In genomic region chr17:42577532-42578281, GRCh38 we compare ENCODE assay signal across 1 cellular context.
A peak's percentile ranks its signal among the peaks of the same experiment; 100 is the strongest.
TF ChIP-seq lines count a peak whose summit lies in the region.

Gene PSMC3IP (minus strand): TSS chr17:42577729. CDS start chr17:42577686, 43 bp downstream.

TF ChIP-seq in HepG2, 621 proteins besides CTCF, POLR2A, EP300 and RAD21 (continued from another document and continues in another):
- TF ChIP-seq RERE (CRISPR knock-in tag; IDR thresholded peaks at IDR 0.05; ENCODE audit: low read depth): peak; percentile 58; the same call in 1 of the 2 replicates
- TF ChIP-seq HNRNPLL (IDR thresholded peaks at IDR 0.05; ENCODE audit: low read depth, low read length, poor library complexity, severe bottlenecking): peak; percentile 93
- peak; percentile 73; the same call in 1 of the 2 replicates for TF ChIP-seq MXD1 (CRISPR knock-in tag; IDR thresholded peaks at IDR 0.05)
- TF ChIP-seq LBX2 (CRISPR knock-in tag; IDR thresholded peaks at IDR 0.05; ENCODE audit: borderline replicate concordance): no peak
- peak; percentile 61; the same call in 1 of the 2 replicates for TF ChIP-seq MTF1 (CRISPR knock-in tag; IDR thresholded peaks at IDR 0.05)
- no peak for TF ChIP-seq RBM39 (IDR thresholded peaks at IDR 0.05; ENCODE audit: low read depth, low read length, poor library complexity, severe bottlenecking)
- peak; percentile 30; the same call in 1 of the 2 replicates for TF ChIP-seq DNMT1 (CRISPR knock-in tag; IDR thresholded peaks at IDR 0.05)
- no peak for TF ChIP-seq HMGA1 (CRISPR knock-in tag; conservative IDR thresholded peaks at IDR 0.05)
- no peak for TF ChIP-seq BRD4 (CRISPR knock-in tag; IDR thresholded peaks at IDR 0.05)
- TF ChIP-seq PLSCR1 (CRISPR knock-in tag; IDR thresholded peaks at IDR 0.05; ENCODE audit: borderline replicate concordance): no peak
- TF ChIP-seq NFE2 (CRISPR knock-in tag; IDR thresholded peaks at IDR 0.05): no peak
- no peak; the same call in 1 of the 2 replicates for TF ChIP-seq ZNF766 (CRISPR knock-in tag; IDR thresholded peaks at IDR 0.05; ENCODE audit: borderline replicate concordance)
- TF ChIP-seq NFKB2 (CRISPR knock-in tag; IDR thresholded peaks at IDR 0.05; ENCODE audit: borderline replicate concordance): peak; percentile 62; the same call in 1 of the 2 replicates
- peak; percentile 88 for TF ChIP-seq CSRNP1 (CRISPR knock-in tag; IDR thresholded peaks at IDR 0.05)
- peak; percentile 92; the same call in 1 of the 2 replicates for TF ChIP-seq CAMTA2 (CRISPR knock-in tag; IDR thresholded peaks at IDR 0.05; ENCODE audit: borderline replicate concordance)
- peak; percentile 71; the same call in 1 of the 2 replicates for TF ChIP-seq ZNF441 (CRISPR knock-in tag; IDR thresholded peaks at IDR 0.05; ENCODE audit: borderline replicate concordance)
- no peak for TF ChIP-seq ZNF10 (CRISPR knock-in tag; IDR thresholded peaks at IDR 0.05; ENCODE audit: borderline replicate concordance, low read depth)
- no peak for TF ChIP-seq ZNF460 (CRISPR knock-in tag; IDR thresholded peaks at IDR 0.05; ENCODE audit: borderline replicate concordance)
- TF ChIP-seq ZFP36L1 (CRISPR knock-in tag; IDR thresholded peaks at IDR 0.05): peak; percentile 85; the same call in 1 of the 2 replicates
- TF ChIP-seq NR3C1 (CRISPR knock-in tag; IDR thresholded peaks at IDR 0.05): no peak
- TF ChIP-seq EED (CRISPR knock-in tag; IDR thresholded peaks at IDR 0.05): no peak
- peak; percentile 93 for TF ChIP-seq ZNF772 (CRISPR knock-in tag; IDR thresholded peaks at IDR 0.05)
- peak; percentile 96 for TF ChIP-seq POLR2AphosphoS5 (IDR thresholded peaks at IDR 0.05; ENCODE audit: low read depth, low read length)
- TF ChIP-seq, protein P1, sequence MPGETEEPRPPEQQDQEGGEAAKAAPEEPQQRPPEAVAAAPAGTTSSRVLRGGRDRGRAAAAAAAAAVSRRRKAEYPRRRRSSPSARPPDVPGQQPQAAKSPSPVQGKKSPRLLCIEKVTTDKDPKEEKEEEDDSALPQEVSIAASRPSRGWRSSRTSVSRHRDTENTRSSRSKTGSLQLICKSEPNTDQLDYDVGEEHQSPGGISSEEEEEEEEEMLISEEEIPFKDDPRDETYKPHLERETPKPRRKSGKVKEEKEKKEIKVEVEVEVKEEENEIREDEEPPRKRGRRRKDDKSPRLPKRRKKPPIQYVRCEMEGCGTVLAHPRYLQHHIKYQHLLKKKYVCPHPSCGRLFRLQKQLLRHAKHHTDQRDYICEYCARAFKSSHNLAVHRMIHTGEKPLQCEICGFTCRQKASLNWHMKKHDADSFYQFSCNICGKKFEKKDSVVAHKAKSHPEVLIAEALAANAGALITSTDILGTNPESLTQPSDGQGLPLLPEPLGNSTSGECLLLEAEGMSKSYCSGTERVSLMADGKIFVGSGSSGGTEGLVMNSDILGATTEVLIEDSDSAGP (CRISPR knock-in tag; IDR thresholded peaks at IDR 0.05; ENCODE audit: borderline replicate concordance): peak; percentile 91; the same call in 1 of the 2 replicates
- peak; percentile 38; the same call in 1 of the 2 replicates for TF ChIP-seq FOXO1 (CRISPR knock-in tag; IDR thresholded peaks at IDR 0.05)
- peak; percentile 90; the same call in 1 of the 2 replicates for TF ChIP-seq TP53 (CRISPR knock-in tag; conservative IDR thresholded peaks at IDR 0.05)
- TF ChIP-seq KAT8 (CRISPR knock-in tag; IDR thresholded peaks at IDR 0.05): peak; percentile 95
- peak; percentile 59; the same call in 1 of the 2 replicates for TF ChIP-seq SIX4 (CRISPR knock-in tag; IDR thresholded peaks at IDR 0.05)
- TF ChIP-seq ZNF569 (CRISPR knock-in tag; IDR thresholded peaks at IDR 0.05; ENCODE audit: borderline replicate concordance): no peak
- no peak for TF ChIP-seq ZNF468 (CRISPR knock-in tag; IDR thresholded peaks at IDR 0.05)
- TF ChIP-seq, protein P2, sequence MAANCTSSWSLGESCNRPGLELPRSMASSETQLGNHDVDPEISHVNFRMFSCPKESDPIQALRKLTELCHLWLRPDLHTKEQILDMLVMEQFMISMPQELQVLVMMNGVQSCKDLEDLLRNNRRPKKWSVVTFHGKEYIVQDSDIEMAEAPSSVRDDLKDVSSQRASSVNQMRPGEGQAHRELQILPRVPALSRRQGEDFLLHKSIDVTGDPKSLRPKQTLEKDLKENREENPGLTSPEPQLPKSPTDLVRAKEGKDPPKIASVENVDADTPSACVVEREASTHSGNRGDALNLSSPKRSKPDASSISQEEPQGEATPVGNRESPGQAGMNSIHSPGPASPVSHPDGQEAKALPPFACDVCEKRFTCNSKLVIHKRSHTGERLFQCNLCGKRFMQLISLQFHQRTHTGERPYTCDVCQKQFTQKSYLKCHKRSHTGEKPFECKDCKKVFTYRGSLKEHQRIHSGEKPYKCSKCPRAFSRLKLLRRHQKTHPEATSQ (CRISPR knock-in tag; IDR thresholded peaks at IDR 0.05; ENCODE audit: borderline replicate concordance): 0 out of 2 replicates have a peak, but pooled peaks have one; percentile 13
- peak; percentile 70 for TF ChIP-seq ZNF33B (CRISPR knock-in tag; IDR thresholded peaks at IDR 0.05)
- peak; percentile 51; the same call in 1 of the 2 replicates for TF ChIP-seq ZNF263 (CRISPR knock-in tag; IDR thresholded peaks at IDR 0.05)
- peak; percentile 97 for TF ChIP-seq POLR2G (IDR thresholded peaks at IDR 0.05; ENCODE audit: low read depth, low read length)
- peak; percentile 77; the same call in 1 of the 2 replicates for TF ChIP-seq NKX3-1 (CRISPR knock-in tag; IDR thresholded peaks at IDR 0.05)
- peak; percentile 72 for TF ChIP-seq ZEB1 (IDR thresholded peaks at IDR 0.05; ENCODE audit: insufficient replicate concordance, low read depth)
- TF ChIP-seq ZBTB10 (CRISPR knock-in tag; IDR thresholded peaks at IDR 0.05; ENCODE audit: borderline replicate concordance): no peak
- no peak for TF ChIP-seq MAFG (CRISPR knock-in tag; IDR thresholded peaks at IDR 0.05)
- TF ChIP-seq ZNF180 (CRISPR knock-in tag; IDR thresholded peaks at IDR 0.05; ENCODE audit: borderline replicate concordance, low read depth): peak; percentile 21; the same call in 1 of the 2 replicates
- TF ChIP-seq ZNF329 (CRISPR knock-in tag; IDR thresholded peaks at IDR 0.05; ENCODE audit: low read depth): no peak
- TF ChIP-seq, protein P3, sequence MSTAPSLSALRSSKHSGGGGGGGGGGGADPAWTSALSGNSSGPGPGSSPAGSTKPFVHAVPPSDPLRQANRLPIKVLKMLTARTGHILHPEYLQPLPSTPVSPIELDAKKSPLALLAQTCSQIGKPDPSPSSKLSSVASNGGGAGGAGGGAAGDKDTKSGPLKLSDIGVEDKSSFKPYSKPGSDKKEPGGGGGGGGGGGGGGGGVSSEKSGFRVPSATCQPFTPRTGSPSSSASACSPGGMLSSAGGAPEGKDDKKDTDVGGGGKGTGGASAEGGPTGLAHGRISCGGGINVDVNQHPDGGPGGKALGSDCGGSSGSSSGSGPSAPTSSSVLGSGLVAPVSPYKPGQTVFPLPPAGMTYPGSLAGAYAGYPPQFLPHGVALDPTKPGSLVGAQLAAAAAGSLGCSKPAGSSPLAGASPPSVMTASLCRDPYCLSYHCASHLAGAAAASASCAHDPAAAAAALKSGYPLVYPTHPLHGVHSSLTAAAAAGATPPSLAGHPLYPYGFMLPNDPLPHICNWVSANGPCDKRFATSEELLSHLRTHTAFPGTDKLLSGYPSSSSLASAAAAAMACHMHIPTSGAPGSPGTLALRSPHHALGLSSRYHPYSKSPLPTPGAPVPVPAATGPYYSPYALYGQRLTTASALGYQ (CRISPR knock-in tag; IDR thresholded peaks at IDR 0.05): peak; percentile 82
- TF ChIP-seq ZNF781 (CRISPR knock-in tag; IDR thresholded peaks at IDR 0.05; ENCODE audit: borderline replicate concordance, not compliant biosample characterization): peak; percentile 55
- TF ChIP-seq, protein P4, sequence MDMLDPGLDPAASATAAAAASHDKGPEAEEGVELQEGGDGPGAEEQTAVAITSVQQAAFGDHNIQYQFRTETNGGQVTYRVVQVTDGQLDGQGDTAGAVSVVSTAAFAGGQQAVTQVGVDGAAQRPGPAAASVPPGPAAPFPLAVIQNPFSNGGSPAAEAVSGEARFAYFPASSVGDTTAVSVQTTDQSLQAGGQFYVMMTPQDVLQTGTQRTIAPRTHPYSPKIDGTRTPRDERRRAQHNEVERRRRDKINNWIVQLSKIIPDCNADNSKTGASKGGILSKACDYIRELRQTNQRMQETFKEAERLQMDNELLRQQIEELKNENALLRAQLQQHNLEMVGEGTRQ (IDR thresholded peaks at IDR 0.05; ENCODE audit: low read depth, low read length): no peak
- TF ChIP-seq, protein P4 (CRISPR knock-in tag; IDR thresholded peaks at IDR 0.05; ENCODE audit: borderline replicate concordance): no peak; the same call in 1 of the 2 replicates
